ENCODE assay signal across 8 cellular contexts in genomic region chr9:1869843-1870242, GRCh38.
DNase-seq lines count a peak whose midpoint lies in the region; ATAC-seq and TF ChIP-seq lines count a peak whose summit lies in the region.

No MANE protein-coding gene starts in this region.

- H3K4me1 Mint-ChIP-seq in Calu3 (ENCODE audit: low read depth, unreplicated experiment) = no peaks in the 10 kb centered on the region
- H3K4me1 Mint-ChIP-seq in chondrocyte (ENCODE audit: low read depth) = no peaks in the 10 kb centered on the region
- H3K4me1 Mint-ChIP-seq in osteocyte (ENCODE audit: unreplicated experiment) = no peaks in the 10 kb centered on the region

- H3K27me3 Mint-ChIP-seq in Calu3 (ENCODE audit: unreplicated experiment) = no peaks in the 10 kb centered on the region
- H3K27me3 Mint-ChIP-seq in chondrocyte (ENCODE audit: low read depth) = peaks cover 5% of the 10 kb centered on the region
- H3K27me3 Mint-ChIP-seq in osteocyte (ENCODE audit: unreplicated experiment) = no peaks in the 10 kb centered on the region

- no peak overlapping the region for H3K27ac Mint-ChIP-seq in Calu3 (ENCODE audit: unreplicated experiment)
- H3K27ac Mint-ChIP-seq in chondrocyte (ENCODE audit: unreplicated experiment) = no peak overlapping the region
- no peak overlapping the region for H3K27ac Mint-ChIP-seq in osteocyte (ENCODE audit: unreplicated experiment)

- peak; percentile 91 for ATAC-seq in GM18508 (IDR thresholded peaks at IDR 0.05; ENCODE audit: insufficient read depth, unreplicated experiment)
- peak; percentile 86 for ATAC-seq in HG02852 (IDR thresholded peaks at IDR 0.05; ENCODE audit: unreplicated experiment)

- TF ChIP-seq CTCF in Calu3 (IDR thresholded peaks at IDR 0.05; ENCODE audit: unreplicated experiment) (peak; percentile 21), chondrocyte (IDR thresholded peaks at IDR 0.05) (peak; percentile 60), osteocyte (IDR thresholded peaks at IDR 0.05) (peak; percentile 30)

- no peak overlapping the region for H3K4me3 Mint-ChIP-seq in Calu3 (ENCODE audit: low read depth, unreplicated experiment)
- no peak overlapping the region for H3K4me3 Mint-ChIP-seq in chondrocyte (ENCODE audit: unreplicated experiment)
- no peak overlapping the region for H3K4me3 Mint-ChIP-seq in osteocyte (ENCODE audit: unreplicated experiment)

- DNase-seq in Calu3 (peak; percentile 45), NCI-H446 (lab: John Stamatoyannopoulos, UW) (peak; percentile 39 to 62), chondrocyte (ENCODE audit: low spot score) (no peak), osteocyte (ENCODE audit: extremely low spot score, unreplicated experiment) (no peak), NCI-H2029 (lab: John Stamatoyannopoulos, UW) (no peak)
- no peak for DNase-seq in activated CD8-positive, alpha-beta memory T cell treated with anti-CD3 and anti-CD28 coated beads for 24 hours

- no TSS peak for BruUV-seq in Calu3 (replicated peaks; lab: Mats Ljungman, UMichigan)

- intact Hi-C loops in Calu3 (cut with micrococcal nuclease; ENCODE audit: unreplicated experiment) = loop anchor here (5.0 kb wide), 1 partner anchor 853 kb away; no protein-coding TSS in a partner anchor

- CTCF ChIA-PET in Calu3 (lab: Charles Lee) = interaction anchor here (0.7 kb wide), 1 partner anchor 1552 kb away, joined by 3 read pairs; no protein-coding TSS in a partner anchor

- H3K36me3 Mint-ChIP-seq in Calu3 (ENCODE audit: insufficient read depth, unreplicated experiment) = no peaks in the 10 kb centered on the region
- H3K36me3 Mint-ChIP-seq in chondrocyte (ENCODE audit: low read depth) = no peaks in the 10 kb centered on the region
- H3K36me3 Mint-ChIP-seq in osteocyte (ENCODE audit: unreplicated experiment) = no peaks in the 10 kb centered on the region

- peaks cover 2% of the 10 kb centered on the region for H3K9me3 Mint-ChIP-seq in Calu3 (ENCODE audit: low read depth, unreplicated experiment)
- no peaks in the 10 kb centered on the region for H3K9me3 Mint-ChIP-seq in chondrocyte (ENCODE audit: low read depth)
- H3K9me3 Mint-ChIP-seq in osteocyte (ENCODE audit: unreplicated experiment) = no peaks in the 10 kb centered on the region

Comparison
In these comparisons a context has a peak if more than half of its experiments do, and no peak if none do; other contexts are left out.
1. DNase-seq: peak in Calu3 (single experiment) and NCI-H446 (2 of 2); none in chondrocyte (single experiment), osteocyte (single experiment), NCI-H2029 (single experiment) and activated CD8-positive, alpha-beta memory T cell treated with anti-CD3 and anti-CD28 coated beads for 24 hours (single experiment).
2. Peak in every context shown above with its lines, with median percentiles within 50 percentile points of each other: CTCF ChIP-seq.